Comparison of ENCODE assay signal across 8 cellular contexts in the genomic region with DNA sequence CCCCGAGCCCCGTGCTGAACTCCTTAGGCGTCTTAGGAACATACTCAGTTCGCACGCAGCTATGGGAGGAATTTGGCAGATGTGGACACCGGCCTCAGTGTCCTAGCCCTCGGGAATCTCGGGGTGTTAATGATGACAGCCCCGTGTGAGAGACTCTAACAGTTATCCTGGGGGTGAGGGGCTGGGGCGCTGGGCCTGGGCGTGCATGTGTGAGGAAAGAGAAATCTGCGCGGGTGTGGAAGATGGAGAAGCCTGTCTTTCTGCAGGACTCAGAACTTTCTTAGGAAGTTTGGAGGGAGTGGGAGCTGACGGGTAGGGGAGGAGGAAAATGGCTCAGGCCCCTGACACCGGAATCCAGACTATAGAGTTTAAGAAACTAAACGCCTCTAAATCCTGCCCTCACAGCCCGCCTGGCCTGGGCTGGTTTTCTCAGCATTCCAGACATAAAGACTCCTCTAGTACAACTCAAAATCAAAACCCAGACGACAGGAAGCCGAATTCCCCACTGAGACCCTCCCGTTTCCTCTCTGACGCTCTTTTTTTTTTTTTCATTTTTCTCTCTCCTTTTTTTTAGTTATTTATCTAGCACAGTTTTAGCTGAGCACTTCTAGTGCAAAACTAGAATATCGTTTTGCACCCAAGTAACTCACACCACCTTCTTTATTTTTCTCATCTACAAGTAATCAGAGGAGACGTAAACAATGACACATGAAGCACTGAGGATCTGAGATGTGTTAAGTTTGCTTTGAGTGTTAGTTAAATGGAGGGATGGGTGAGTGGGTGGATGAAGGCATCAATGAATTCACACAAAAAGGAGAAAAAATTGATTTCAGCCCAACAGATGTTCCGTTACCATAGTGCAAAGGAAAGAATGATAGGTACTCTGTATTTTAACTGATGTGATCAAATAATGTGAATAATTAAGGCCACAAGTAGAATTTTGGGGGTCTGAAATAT. TPM values are rescaled to one million over a fixed set of nuclear protein-coding genes. Genes with fewer than 3 reads are reported as not detected.
A peak's percentile ranks its signal among the peaks of the same experiment; 100 is the strongest.
DNase-seq lines count a peak whose midpoint lies in the region; ATAC-seq and TF ChIP-seq lines count a peak whose summit lies in the region.

No MANE protein-coding gene starts in this region.

- no peaks in the 10 kb centered on the region for H3K27me3 ChIP-seq in lung (ENCODE audit: control insufficient read depth, insufficient read depth)
- H3K27me3 ChIP-seq in upper lobe of left lung = no peaks in the 10 kb centered on the region

- no peak for DNase-seq in activated CD4-positive, alpha-beta T cell treated with anti-CD3 and anti-CD28 coated beads, Interleukin-2, amount 10 ng/mL, durations not matched to agents 7 days and 5 days
- DNase-seq in activated CD4-positive, alpha-beta T cell treated with anti-CD3 and anti-CD28 coated beads, Interleukin-2, amount 50 U/mL, for 48 hours = no peak
- DNase-seq in choroid plexus epithelial cell (ENCODE audit: low read depth) (no peak), lung (ENCODE audit: low spot score) (no peak), upper lobe of left lung (no peak), NOMO-1 treated with dmso at 0.1 percent for 144 hours (lab: John Stamatoyannopoulos, UW; ENCODE audit: unreplicated experiment) (no peak), cortex of kidney (lab: John Stamatoyannopoulos, UW) (no peak)
- no peak for DNase-seq in activated effector memory CD4-positive, alpha-beta T cell treated with Interleukin-2 at 50 U/mL for 16 hours

- H3K4me1 Mint-ChIP-seq in activated CD4-positive, alpha-beta T cell treated with anti-CD3 and anti-CD28 coated beads, Interleukin-2, amount 10 ng/mL, durations not matched to agents 7 days and 5 days = peaks cover 20% of the 10 kb centered on the region

- H3K4me3 ChIP-seq in choroid plexus epithelial cell (ENCODE audit: low read depth, low read length) (peak overlapping the region; percentile 46), lung (peak overlapping the region; percentile 42), upper lobe of left lung (peak overlapping the region; percentile 0 to 61 (median 53))

- H3K27me3 Mint-ChIP-seq in activated CD4-positive, alpha-beta T cell treated with anti-CD3 and anti-CD28 coated beads, Interleukin-2, amount 10 ng/mL, durations not matched to agents 7 days and 5 days = peaks cover 43% of the 10 kb centered on the region

- no peak for TF ChIP-seq EP300 in upper lobe of left lung (IDR thresholded peaks at IDR 0.05)

- peak overlapping the region; percentile 31 for H3K4me3 Mint-ChIP-seq in activated CD4-positive, alpha-beta T cell treated with anti-CD3 and anti-CD28 coated beads, Interleukin-2, amount 10 ng/mL, durations not matched to agents 7 days and 5 days

- H3K27ac ChIP-seq in lung (ENCODE audit: low read depth in 1 of 2, low read length in 1 of 2) (peak overlapping the region; percentile 55 to 83), upper lobe of left lung (peak overlapping the region; percentile 68 to 87 (median 78))

- POLR2A ChIA-PET in activated CD4-positive, alpha-beta T cell treated with anti-CD3 and anti-CD28 coated beads, Interleukin-2, amount 10 ng/mL, durations not matched to agents 7 days and 5 days (lab: Charles Lee) = interaction anchor here (0.6 kb wide), 1 partner anchor 430 kb away, joined by 4 read pairs; no protein-coding TSS in a partner anchor

- CTCF ChIA-PET in activated CD4-positive, alpha-beta T cell treated with anti-CD3 and anti-CD28 coated beads, Interleukin-2, amount 10 ng/mL, durations not matched to agents 7 days and 5 days (lab: Charles Lee) = interaction anchor here (0.6 to 2.5 kb wide), 4 partner anchors 16 to 336 kb away, joined by 3 to 10 read pairs (median 6); no protein-coding TSS in a partner anchor

- H3K36me3 Mint-ChIP-seq in activated CD4-positive, alpha-beta T cell treated with anti-CD3 and anti-CD28 coated beads, Interleukin-2, amount 10 ng/mL, durations not matched to agents 7 days and 5 days (ENCODE audit: low read depth) = no peaks in the 10 kb centered on the region

- ATAC-seq in lung (ENCODE audit: insufficient read depth, low FRiP score) (peak; percentile 12), upper lobe of left lung (ENCODE audit: low FRiP score in 2 of 2) (no peak)

- TF ChIP-seq CTCF in choroid plexus epithelial cell (conservative IDR thresholded peaks at IDR 0.05; ENCODE audit: low read depth, low read length) = no peak
- no peak for TF ChIP-seq CTCF in lung (IDR thresholded peaks at IDR 0.05; ENCODE audit: control extremely low read depth, extremely low read depth)
- no peak for TF ChIP-seq CTCF in upper lobe of left lung (IDR thresholded peaks at IDR 0.05)

- no peak overlapping the region for H3K27ac Mint-ChIP-seq in activated CD4-positive, alpha-beta T cell treated with anti-CD3 and anti-CD28 coated beads, Interleukin-2, amount 10 ng/mL, durations not matched to agents 7 days and 5 days

- TF ChIP-seq POLR2A in upper lobe of left lung (IDR thresholded peaks at IDR 0.05) = no peak

- H3K9me3 Mint-ChIP-seq in activated CD4-positive, alpha-beta T cell treated with anti-CD3 and anti-CD28 coated beads, Interleukin-2, amount 10 ng/mL, durations not matched to agents 7 days and 5 days = no peaks in the 10 kb centered on the region

- WGBS in lung, 2 donors = 36 to 42% methylated on average over 24 of the region's 24 CpGs
- WGBS in upper lobe of left lung, 2 donors = 46 to 48% methylated on average over 19 to 23 of the region's 24 CpGs

- H3K36me3 ChIP-seq in lung (ENCODE audit: control insufficient read depth in 2 of 2, insufficient read depth in 2 of 2, low read length in 2 of 2) = no peaks in the 10 kb centered on the region
- no peaks in the 10 kb centered on the region for H3K36me3 ChIP-seq in upper lobe of left lung

- peaks cover 0 to 3% of the 10 kb centered on the region in 2 donors for H3K4me1 ChIP-seq in lung (ENCODE audit: control insufficient read depth in 2 of 2, insufficient read depth in 2 of 2, low read length in 2 of 2)
- H3K4me1 ChIP-seq in upper lobe of left lung = peaks cover 9 to 20% (median 14%) of the 10 kb centered on the region in 4 donors

- no peaks in the 10 kb centered on the region for H3K9me3 ChIP-seq in lung (ENCODE audit: control insufficient read depth in 2 of 2, insufficient read depth in 1 of 2, low read length in 1 of 2)
- H3K9me3 ChIP-seq in upper lobe of left lung = no peaks in the 10 kb centered on the region

RNA-seq across cellular contexts. Expression of gene HAAO, which starts 1.2 kb away (rescaled TPM):
- not detected for total RNA-seq in activated CD4-positive, alpha-beta T cell treated with anti-CD3 and anti-CD28 coated beads, Interleukin-2, amount 10 ng/mL, durations not matched to agents 7 days and 5 days
- 10 to 100 TPM; 12.5 to 13.0 TPM for total RNA-seq in lung
- polyA plus RNA-seq in lung = 1 to 10 TPM; 3.7 to 6.2 TPM
- 1 to 10 TPM; 1.8 to 9.4 (median 7.1) TPM for total RNA-seq in upper lobe of left lung

RNA-seq across cellular contexts. Expression of gene OXER1, which starts 29.7 kb away (rescaled TPM):
- total RNA-seq in activated CD4-positive, alpha-beta T cell treated with anti-CD3 and anti-CD28 coated beads, Interleukin-2, amount 10 ng/mL, durations not matched to agents 7 days and 5 days = not detected
- total RNA-seq in lung (1 to 10 TPM; 1.7 to 2.1 TPM), upper lobe of left lung (1 to 10 TPM in 4 of 6 donors, under 1 TPM in 2; 0.22 to 3.1 (median 1.3) TPM)
- polyA plus RNA-seq in lung = 1 to 10 TPM in 1 of 2 donors, under 1 TPM in 1; 0.59 to 1.6 TPM
